ENCODE assay signal across 9 cellular contexts in genomic region chr4:75555294-75556164, GRCh38. TPM values are rescaled to one million over a fixed set of nuclear protein-coding genes. Genes with fewer than 3 reads are reported as not detected.
DNase-seq lines count a peak whose midpoint lies in the region; ATAC-seq lines count a peak whose summit lies in the region.
"Had no signal": no experiment of that assay in that cellular context is flagged by ENCODE, and none has a peak within 500 bp of the region (broad histone marks: within the 10 kb centered on the region; RNA-seq: fewer than 3 reads in every experiment).

Gene ODAPH, plus strand, starts transcription at chr4:75556066. Its CDS starts 17 bp downstream, at chr4:75556083.

- H3K4me3 ChIP-seq in neuron (ENCODE audit: low read length): no peak within 1 kb of the TSS

- H3K27me3 ChIP-seq in neuron (ENCODE audit: insufficient read depth, low read length): no peaks in the 10 kb centered on the region

- H3K36me3 ChIP-seq in neuron (ENCODE audit: insufficient read depth, low read length): no peaks in the 10 kb centered on the region

- peak; percentile 92 for ATAC-seq in GM19438 (IDR thresholded peaks at IDR 0.05; ENCODE audit: low read depth, unreplicated experiment)
- ATAC-seq in HG03354 (IDR thresholded peaks at IDR 0.05; ENCODE audit: poor library complexity, severe bottlenecking, unreplicated experiment): peak; percentile 98

- H3K9me3 ChIP-seq in neuron (ENCODE audit: low read length): no peaks in the 10 kb centered on the region

- in situ Hi-C loops in Caki2 (cut with HindIII; ENCODE audit: low pct_unique_long_range_greater_than_20kb, low sequenced_read_pairs): no loop called here

- H3K4me1 ChIP-seq in neuron (ENCODE audit: insufficient read depth, low read length): peaks cover 6% of the 10 kb centered on the region

- DNase-seq in Caki2 (ENCODE audit: low read depth): peak; percentile 75
- DNase-seq in activated CD4-positive, alpha-beta T cell treated with anti-CD3 and anti-CD28 coated beads for 48 hours: peak; percentile 19
- no peak for DNase-seq in NCI-H345 (lab: John Stamatoyannopoulos, UW)
- DNase-seq in ecto neural progenitor cell (ENCODE audit: low spot score): no peak
- no peak for DNase-seq in Kasumi-1 (lab: John Stamatoyannopoulos, UW)

- peak within 1 kb of the TSS; percentile 35 for H2AFZ ChIP-seq in neuron (ENCODE audit: low read depth, low read length)

RNA-seq across cellular contexts. Expression of gene ODAPH, which starts in this region (rescaled TPM):
- 0.17 TPM in 1 of 2 replicates, not detected in the other for total RNA-seq in Caki2 (2014; rRNA removed; shearing (Covaris generic); ENCODE audit: low replicate concordance)
- total RNA-seq: temporal lobe had no signal

Comparison
In these comparisons a context has a peak if more than half of its experiments do, and no peak if none do; other contexts are left out.
1. Peak in DNase-seq in Caki2; RNA of the gene not detected or under 1 TPM.